11 cellular contexts compared by ENCODE assay signal in genomic region chr1:32138965-32139364, GRCh38. TPM values are rescaled to one million over a fixed set of nuclear protein-coding genes. Genes with fewer than 3 reads are reported as not detected.
A peak's percentile ranks its signal among the peaks of the same experiment; 100 is the strongest.
DNase-seq lines count a peak whose midpoint lies in the region; FAIRE-seq and TF ChIP-seq lines count a peak whose summit lies in the region.
"Had no signal": no experiment of that assay in that cellular context is flagged by ENCODE, and none has a peak within 500 bp of the region (broad histone marks: within the 10 kb centered on the region; RNA-seq: fewer than 3 reads in every experiment).

No MANE protein-coding gene starts in this region.

- WGBS in suprapubic skin, result 51% methylated on average over 5 of the region's 5 CpGs

- H3K4me3 Mint-ChIP-seq in CD4-positive, alpha-beta memory T cell, result peak overlapping the region in 3 of 8 donors; percentile 2 to 50 (median 20)
- peak overlapping the region; percentile 17 for H3K4me3 Mint-ChIP-seq in activated naive CD8-positive, alpha-beta T cell
- H3K4me3 Mint-ChIP-seq: neural crest cell had no signal

- H3K27ac Mint-ChIP-seq in CD4-positive, alpha-beta memory T cell, result peak overlapping the region in 4 of 7 donors; percentile 0 to 61 (median 27)
- H3K27ac Mint-ChIP-seq in activated naive CD8-positive, alpha-beta T cell, result no peak overlapping the region

- FAIRE-seq in HTR-8/SVneo (lab: Jason Lieb, UNC), result no peak

- H3K4me1 ChIP-seq in CD4-positive, alpha-beta memory T cell (ENCODE audit: insufficient read depth, low read length), result peaks cover 22% of the 10 kb centered on the region
- H3K4me1 ChIP-seq in suprapubic skin, result peaks cover 22% of the 10 kb centered on the region

- H3K27me3 Mint-ChIP-seq in CD4-positive, alpha-beta memory T cell, result no peaks in the 10 kb centered on the region
- H3K27me3 Mint-ChIP-seq in activated naive CD8-positive, alpha-beta T cell, result no peaks in the 10 kb centered on the region

- peaks cover 38 to 69% (median 55%) of the 10 kb centered on the region in 4 donors for H3K4me1 Mint-ChIP-seq in CD4-positive, alpha-beta memory T cell
- H3K4me1 Mint-ChIP-seq in activated naive CD8-positive, alpha-beta T cell (ENCODE audit: low read depth), result peaks cover 63% of the 10 kb centered on the region

- no peak for DNase-seq in CD4-positive, alpha-beta memory T cell
- DNase-seq in HTR-8/SVneo (ENCODE audit: insufficient read length, low spot score) (peak; percentile 51), kidney tubule cell (ENCODE audit: low spot score) (peak; percentile 29), activated gamma-delta T cell treated with Interleukin-2 at 50 U/mL for 16 hours (no peak), suprapubic skin (ENCODE audit: low spot score in 2 of 2) (no peak), NCI-H2029 treated with DMSO at 0.1 percent for 48 hours (lab: John Stamatoyannopoulos, UW) (no peak), GM10266 (ENCODE audit: extremely low spot score) (no peak)
- DNase-seq: Calu3; stimulated activated CD4-positive, alpha-beta T cell treated with anti-CD3 and anti-CD28 coated beads, Interleukin-2, amount 100 ng/mL, for 24 hours had no signal

- H3K9me3 ChIP-seq in CD4-positive, alpha-beta memory T cell (ENCODE audit: control insufficient read depth in 1 of 2, low read length in 2 of 2), result no peaks in the 10 kb centered on the region
- H3K9me3 ChIP-seq in suprapubic skin, result no peaks in the 10 kb centered on the region

- H3K27me3 ChIP-seq in CD4-positive, alpha-beta memory T cell (ENCODE audit: insufficient read depth, low read length), result no peaks in the 10 kb centered on the region
- H3K27me3 ChIP-seq in suprapubic skin, result no peaks in the 10 kb centered on the region

- H3K27ac ChIP-seq in CD4-positive, alpha-beta memory T cell (ENCODE audit: low read depth, low read length), result no peak overlapping the region
- H3K27ac ChIP-seq in suprapubic skin, result no peak overlapping the region

- CTCF ChIA-PET in CD4-positive, alpha-beta memory T cell (lab: Charles Lee; ENCODE audit: partially characterized antibody), result interaction anchor here (0.9 kb wide), 1 partner anchor 28 kb away, joined by 4 read pairs; no protein-coding TSS in a partner anchor

- intact Hi-C loops in CD4-positive, alpha-beta memory T cell (cut with micrococcal nuclease), result no loop called here

- no peak for TF ChIP-seq POLR2A in suprapubic skin (IDR thresholded peaks at IDR 0.05)

- TF ChIP-seq CTCF in suprapubic skin (IDR thresholded peaks at IDR 0.05), result no peak
- no peak for TF ChIP-seq CTCF in GM10266 (IDR thresholded peaks at IDR 0.05; ENCODE audit: control insufficient read depth, insufficient read depth, low read depth, missing control alignments)

- peaks cover 8 to 14% of the 10 kb centered on the region in 2 donors for H3K36me3 Mint-ChIP-seq in CD4-positive, alpha-beta memory T cell
- peaks cover 10% of the 10 kb centered on the region for H3K36me3 Mint-ChIP-seq in activated naive CD8-positive, alpha-beta T cell

- TF ChIP-seq EP300 in suprapubic skin (IDR thresholded peaks at IDR 0.05), result no peak

- no peaks in the 10 kb centered on the region for H3K9me3 Mint-ChIP-seq in CD4-positive, alpha-beta memory T cell
- no peaks in the 10 kb centered on the region for H3K9me3 Mint-ChIP-seq in activated naive CD8-positive, alpha-beta T cell (ENCODE audit: low read depth)
- H3K9me3 Mint-ChIP-seq: neural crest cell had no signal

- no peaks in the 10 kb centered on the region for H3K36me3 ChIP-seq in CD4-positive, alpha-beta memory T cell (ENCODE audit: insufficient read depth, low read length)
- no peaks in the 10 kb centered on the region for H3K36me3 ChIP-seq in suprapubic skin

- POLR2A ChIA-PET in CD4-positive, alpha-beta memory T cell (lab: Charles Lee; ENCODE audit: partially characterized antibody), result no interaction called here

- H3K4me3 ChIP-seq in CD4-positive, alpha-beta memory T cell (ENCODE audit: low read length in 2 of 2), result no peak overlapping the region
- H3K4me3 ChIP-seq in suprapubic skin, result no peak overlapping the region

RNA-seq across cellular contexts. Expression of gene KPNA6, which starts 31.1 kb away (rescaled TPM):
- total RNA-seq in CD4-positive, alpha-beta memory T cell, result 10 to 100 TPM; 60.3 to 62.5 TPM
- 10 to 100 TPM; 25.4 to 25.5 TPM for polyA plus RNA-seq in CD4-positive, alpha-beta memory T cell
- 10 to 100 TPM; 42.4 to 52.3 (median 46.5) TPM for total RNA-seq in suprapubic skin

RNA-seq across cellular contexts. Expression of gene TXLNA, which starts 40.5 kb away (rescaled TPM):
- 10 to 100 TPM; 42.6 to 43.4 TPM for total RNA-seq in CD4-positive, alpha-beta memory T cell
- 10 to 100 TPM; 21.8 to 32.4 TPM for polyA plus RNA-seq in CD4-positive, alpha-beta memory T cell
- 10 to 100 TPM; 50.0 to 72.0 (median 56.3) TPM for total RNA-seq in suprapubic skin

Comparison
In these comparisons a context has a peak if more than half of its experiments do, and no peak if none do; other contexts are left out.
1. DNase-seq: peak in HTR-8/SVneo (single experiment) and kidney tubule cell (single experiment); none in CD4-positive, alpha-beta memory T cell (0 of 5), activated gamma-delta T cell treated with Interleukin-2 at 50 U/mL for 16 hours (single experiment), suprapubic skin (0 of 2), NCI-H2029 treated with DMSO at 0.1 percent for 48 hours (single experiment) and GM10266 (single experiment).